ENCODE assay signal across 8 cellular contexts in genomic region chr7:152076324-152076821, GRCh38. TPM values are rescaled to one million over a fixed set of nuclear protein-coding genes. Genes with fewer than 3 reads are reported as not detected.
DNase-seq lines count a peak whose midpoint lies in the region; ATAC-seq and TF ChIP-seq lines count a peak whose summit lies in the region.

No MANE protein-coding gene starts in this region.

- peak; percentile 2 for DNase-seq in NCI-H510A treated with DMSO at 0.1 percent for 48 hours (lab: John Stamatoyannopoulos, UW)
- no peak for DNase-seq in NCI-H510A (lab: John Stamatoyannopoulos, UW)
- DNase-seq in NCI-H69 (lab: John Stamatoyannopoulos, UW): peak; percentile 67
- no peak for DNase-seq in epithelial cell of proximal tubule (ENCODE audit: low read depth)
- DNase-seq in pons (ENCODE audit: low spot score): peak; percentile 53

- ATAC-seq in HG03097 (IDR thresholded peaks at IDR 0.05; ENCODE audit: low FRiP score, unreplicated experiment): no peak
- ATAC-seq in GM21737 (IDR thresholded peaks at IDR 0.05; ENCODE audit: unreplicated experiment): no peak
- no peak for ATAC-seq in HG03045 (IDR thresholded peaks at IDR 0.05; ENCODE audit: unreplicated experiment)

- TF ChIP-seq CTCF in epithelial cell of proximal tubule (conservative IDR thresholded peaks at IDR 0.05; ENCODE audit: low read depth, low read length): peak; percentile 76

- no peak overlapping the region for H3K4me3 ChIP-seq in epithelial cell of proximal tubule (ENCODE audit: low read depth, low read length)

RNA-seq across cellular contexts. Expression of gene GALNT11, which starts 50.9 kb away (rescaled TPM):
- 27.5 and 29.9 TPM in 2 replicates for total RNA-seq in epithelial cell of proximal tubule

Comparison
In these comparisons a context has a peak if more than half of its experiments do, and no peak if none do; other contexts are left out.
1. DNase-seq: peak in NCI-H510A treated with DMSO at 0.1 percent for 48 hours (single experiment), NCI-H69 (single experiment) and pons (single experiment); none in NCI-H510A (single experiment) and epithelial cell of proximal tubule (single experiment).